ENCODE assay signal across 27 cellular contexts in genomic region chr3:10665611-10666010, GRCh38.
"Had no signal": no experiment of that assay in that cellular context is flagged by ENCODE, and none has a peak within 500 bp of the region (broad histone marks: within the 10 kb centered on the region; RNA-seq: fewer than 3 reads in every experiment).

No MANE protein-coding gene starts in this region.

- H3K36me3 Mint-ChIP-seq: activated naive CD8-positive, alpha-beta T cell had no signal

- H3K9me3 ChIP-seq: colonic mucosa had no signal

- H3K4me1 Mint-ChIP-seq: activated B cell treated with CpG ODN at 0.5 μM for 24 hours; activated T-helper 17 cell treated with anti-CD3 and anti-CD28 coated beads, Interleukin-2, amount 50 U/mL, for 72 hours had no signal

- ATAC-seq: activated CD4-positive, CD25-positive, alpha-beta regulatory T cell treated with anti-CD3 and anti-CD28 coated beads, Interleukin-2, amount 50 U/mL, for 24 hours; activated CD8-positive, alpha-beta T cell treated with anti-CD3 and anti-CD28 coated beads for 36 hours; activated T-cell treated with anti-CD3 and anti-CD28 coated beads, Interleukin-2, amount 50 U/mL, for 4 hours; activated T-helper 17 cell treated with anti-CD3 and anti-CD28 coated beads, Interleukin-2, amount 50 U/mL, for 72 hours; esophagus mucosa; T-helper 17 cell had no signal

- H3K4me3 Mint-ChIP-seq: activated B cell treated with CpG ODN at 0.5 μM for 24 hours; activated CD8-positive, alpha-beta T cell treated with anti-CD3 and anti-CD28 coated beads for 36 hours; activated naive CD8-positive, alpha-beta T cell; activated T-cell treated with anti-CD3 and anti-CD28 coated beads, Interleukin-2, amount 50 U/mL, for 4 hours; activated T-helper 17 cell treated with anti-CD3 and anti-CD28 coated beads, Interleukin-2, amount 50 U/mL, for 72 hours; T-helper 17 cell; T-helper 2 cell treated with Interferon-gamma antibody and Interleukin-4, amounts not matched to agents 5 μg/mL and 100 μg/mL, for 36 hours had no signal

- H3K27me3 ChIP-seq: colonic mucosa had no signal

- H3K27ac ChIP-seq: colonic mucosa, WERI-Rb-1 had no signal

- H3K36me3 ChIP-seq: colonic mucosa, WERI-Rb-1 had no signal

- FAIRE-seq: astrocyte, endometrium, frontal cortex had no signal

- H3K4me1 ChIP-seq: colonic mucosa had no signal

- H3K27ac Mint-ChIP-seq: activated B cell treated with CpG ODN at 0.5 μM for 24 hours; activated CD8-positive, alpha-beta T cell treated with anti-CD3 and anti-CD28 coated beads for 36 hours; activated naive CD8-positive, alpha-beta T cell; activated T-helper 17 cell treated with anti-CD3 and anti-CD28 coated beads, Interleukin-2, amount 50 U/mL, for 72 hours; T-helper 17 cell; T-helper 2 cell treated with Interferon-gamma antibody and Interleukin-4, amounts not matched to agents 5 μg/mL and 100 μg/mL, for 36 hours had no signal

- H3K9me3 Mint-ChIP-seq: activated B cell treated with CpG ODN at 0.5 μM for 24 hours; activated CD8-positive, alpha-beta T cell treated with anti-CD3 and anti-CD28 coated beads for 36 hours; activated T-cell treated with anti-CD3 and anti-CD28 coated beads, Interleukin-2, amount 50 U/mL, for 4 hours; activated T-helper 17 cell treated with anti-CD3 and anti-CD28 coated beads, Interleukin-2, amount 50 U/mL, for 72 hours; T-helper 2 cell treated with Interferon-gamma antibody and Interleukin-4, amounts not matched to agents 5 μg/mL and 100 μg/mL, for 36 hours had no signal

- DNase-seq: activated B cell treated with CpG ODN at 0.5 μM for 24 hours; activated CD4-positive, alpha-beta T cell treated with anti-CD3 and anti-CD28 coated beads for 48 hours; activated CD4-positive, alpha-beta T cell treated with anti-CD3 and anti-CD28 coated beads, Interleukin-2, amount 50 U/mL, for 1 hour; activated CD4-positive, alpha-beta T cell treated with anti-CD3 and anti-CD28 coated beads, Interleukin-2, amount 50 U/mL, for 48 hours; activated CD8-positive, alpha-beta memory T cell treated with anti-CD3 and anti-CD28 coated beads for 24 hours; activated CD8-positive, alpha-beta T cell treated with anti-CD3 and anti-CD28 coated beads for 36 hours; activated effector memory CD4-positive, alpha-beta T cell treated with Interleukin-2 at 50 U/mL for 16 hours; activated gamma-delta T cell treated with Interleukin-2 at 50 U/mL for 16 hours; activated naive CD4-positive, alpha-beta T cell treated with anti-CD3 and anti-CD28 coated beads, Interleukin-2, amount 50 U/mL, for 16 hours; activated naive CD4-positive, alpha-beta T cell treated with Interleukin-2 at 50 U/mL for 16 hours; activated T-cell treated with anti-CD3 and anti-CD28 coated beads, Interleukin-2, amount 50 U/mL, for 4 hours; amniotic stem cell; cerebellar nuclear complex; colonic mucosa; effector CD8-positive, alpha-beta T cell; foreskin fibroblast; T-helper 17 cell; T1000; WERI-Rb-1 had no signal

- H3K4me3 ChIP-seq: colonic mucosa had no signal
